17 cellular contexts compared by ENCODE assay signal in the genomic region with DNA sequence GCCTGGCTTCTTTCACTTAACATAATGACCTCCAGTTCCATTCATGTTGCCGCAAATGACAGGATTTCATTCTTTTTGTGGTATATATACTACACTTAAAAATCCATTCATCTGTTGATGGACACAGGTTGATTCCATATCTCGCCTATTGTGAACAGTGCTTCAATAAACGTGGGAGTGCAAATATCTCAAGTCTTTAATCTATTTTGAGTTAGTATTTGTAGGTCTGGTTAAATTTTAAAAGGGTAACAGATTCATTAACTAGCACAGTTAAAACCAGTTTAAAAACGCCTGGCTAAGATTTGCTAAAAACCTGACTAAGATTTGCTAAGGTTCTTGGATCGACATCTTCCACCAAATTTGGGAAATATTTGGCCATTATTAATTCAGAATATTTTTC. TPM values are rescaled to one million over a fixed set of nuclear protein-coding genes. Genes with fewer than 3 reads are reported as not detected.
DNase-seq lines count a peak whose midpoint lies in the region; ATAC-seq, FAIRE-seq and TF ChIP-seq lines count a peak whose summit lies in the region.
"Had no signal": no experiment of that assay in that cellular context is flagged by ENCODE, and none has a peak within 500 bp of the region (broad histone marks: within the 10 kb centered on the region; RNA-seq: fewer than 3 reads in every experiment).

No MANE protein-coding gene starts in this region.

- H3K9ac ChIP-seq in HepG2 (ENCODE audit: insufficient read depth, low read depth, low read length), result no peak overlapping the region
- H3K9ac ChIP-seq: BLaER1 treated with 17β-estradiol and CSF1 and Interleukin-3, amounts not matched to agents 10 nM and 100 nM had no signal

- 0% methylated on average over 5 of the region's 5 CpGs for WGBS in HepG2 (ENCODE audit: low lambda C conversion rate)
- 32% methylated on average over 5 of the region's 5 CpGs for WGBS in right lobe of liver (ENCODE audit: insufficient coverage, low coverage, low lambda C conversion rate, missing lambda C conversion rate)

- no peaks in the 10 kb centered on the region for H3K4me1 Mint-ChIP-seq in CD8-positive, alpha-beta memory T cell
- H3K4me1 Mint-ChIP-seq: CD4-positive, CD25-positive, alpha-beta regulatory T cell had no signal

- intact Hi-C loops in HepG2 (cut with micrococcal nuclease; ENCODE audit: unreplicated experiment) (no loop called here), right lobe of liver (cut with DNase I) (no loop called here)

- no peak overlapping the region for H2AFZ ChIP-seq in HepG2 (ENCODE audit: low read length)

- no peaks in the 10 kb centered on the region for H3K9me3 Mint-ChIP-seq in CD8-positive, alpha-beta memory T cell

- TF ChIP-seq RAD21 in HepG2 (CRISPR knock-in tag; IDR thresholded peaks at IDR 0.05), result no peak

- DNase-seq in HepG2 (ENCODE audit: low spot score) (peak; percentile 3), right lobe of liver (no peak), occipital lobe (lab: John Stamatoyannopoulos, UW) (no peak)
- no peak for DNase-seq in CD8-positive, alpha-beta memory T cell
- DNase-seq: ACHN; CD4-positive, CD25-positive, alpha-beta regulatory T cell; DMS53; GF-D8 had no signal

- FAIRE-seq in HepG2 (lab: Jason Lieb, UNC), result no peak
- FAIRE-seq: H54 had no signal

- no peak for TF ChIP-seq CTCF in HepG2 (CRISPR knock-in tag; IDR thresholded peaks at IDR 0.05)
- TF ChIP-seq CTCF in right lobe of liver (IDR thresholded peaks at IDR 0.05), result no peak

- H3K4me3 Mint-ChIP-seq in CD8-positive, alpha-beta memory T cell, result no peak overlapping the region
- H3K4me3 Mint-ChIP-seq: CD4-positive, CD25-positive, alpha-beta regulatory T cell had no signal

- no peaks in the 10 kb centered on the region; a peak in 1 of 5 replicates for H3K27me3 ChIP-seq in HepG2 (ENCODE audit: control insufficient read depth in 1 of 2, insufficient read depth in 2 of 2, low read length in 2 of 2)
- no peaks in the 10 kb centered on the region for H3K27me3 ChIP-seq in right lobe of liver
- no peaks in the 10 kb centered on the region for H3K27me3 ChIP-seq in layer of hippocampus (ENCODE audit: control insufficient read depth, insufficient read depth, low read length)
- H3K27me3 ChIP-seq in CD8-positive, alpha-beta memory T cell (ENCODE audit: insufficient read depth, low read length, poor library complexity, severe bottlenecking), result no peaks in the 10 kb centered on the region
- H3K27me3 ChIP-seq: BLaER1 treated with 17β-estradiol and CSF1 and Interleukin-3, amounts not matched to agents 10 nM and 100 nM had no signal

- no peak overlapping the region for H3K4me3 ChIP-seq in HepG2 (replicated peaks in 1 of 3; ENCODE audit: insufficient read depth in 1 of 3, low read depth in 2 of 3, low read length in 3 of 3)
- no peak overlapping the region for H3K4me3 ChIP-seq in right lobe of liver
- H3K4me3 ChIP-seq in CD8-positive, alpha-beta memory T cell (ENCODE audit: low read length), result no peak overlapping the region
- H3K4me3 ChIP-seq: BLaER1 treated with 17β-estradiol and CSF1 and Interleukin-3, amounts not matched to agents 10 nM and 100 nM had no signal

- TF ChIP-seq POLR2A in HepG2 (IDR thresholded peaks at IDR 0.05; ENCODE audit: insufficient read depth in 1 of 2, low read depth in 2 of 2, low read length in 2 of 2) (no peak), right lobe of liver (IDR thresholded peaks at IDR 0.05) (no peak)

- in situ Hi-C loops in HepG2 (cut with HindIII; ENCODE audit: extremely low pct_ligation_motif_present, low pct_unique_long_range_greater_than_20kb), result no loop called here

- H3K27me3 Mint-ChIP-seq in CD8-positive, alpha-beta memory T cell, result peaks cover 2 to 19% of the 10 kb centered on the region in 2 donors
- H3K27me3 Mint-ChIP-seq: CD4-positive, CD25-positive, alpha-beta regulatory T cell had no signal

- no peaks in the 10 kb centered on the region for H3K9me3 ChIP-seq in HepG2 (ENCODE audit: low read length)
- H3K9me3 ChIP-seq in right lobe of liver, result no peaks in the 10 kb centered on the region
- no peaks in the 10 kb centered on the region for H3K9me3 ChIP-seq in CD8-positive, alpha-beta memory T cell (ENCODE audit: low read length)
- H3K9me3 ChIP-seq: BLaER1 treated with 17β-estradiol and CSF1 and Interleukin-3, amounts not matched to agents 10 nM and 100 nM had no signal

- ATAC-seq in HepG2, result no peak
- ATAC-seq in right lobe of liver, result no peak
- no peak for ATAC-seq in GM19035 (IDR thresholded peaks at IDR 0.05; ENCODE audit: unreplicated experiment)
- ATAC-seq in HG02870 (IDR thresholded peaks at IDR 0.05; ENCODE audit: unreplicated experiment), result no peak
- ATAC-seq: HCT116 had no signal

- H3K4me1 ChIP-seq in HepG2 (ENCODE audit: insufficient read depth, low read length) (no peaks in the 10 kb centered on the region), right lobe of liver (no peaks in the 10 kb centered on the region)
- no peaks in the 10 kb centered on the region for H3K4me1 ChIP-seq in CD8-positive, alpha-beta memory T cell (ENCODE audit: insufficient read depth, low read length)
- H3K4me1 ChIP-seq: BLaER1 treated with 17β-estradiol and CSF1 and Interleukin-3, amounts not matched to agents 10 nM and 100 nM had no signal

- CTCF ChIA-PET in HepG2 (lab: Yijun Ruan, JAX; ENCODE audit: low intra/inter-chr PET ratio, low total read pairs), result no interaction called here
- CTCF ChIA-PET in CD8-positive, alpha-beta memory T cell (lab: Charles Lee), result no interaction called here

- no peaks in the 10 kb centered on the region for H3K36me3 Mint-ChIP-seq in CD8-positive, alpha-beta memory T cell
- H3K36me3 Mint-ChIP-seq: CD4-positive, CD25-positive, alpha-beta regulatory T cell had no signal

- BruUV-seq in HepG2 (replicated peaks; lab: Mats Ljungman, UMichigan), result no TSS peak

- no peaks in the 10 kb centered on the region for H3K36me3 ChIP-seq in HepG2 (replicated peaks in 1 of 2; ENCODE audit: control insufficient read depth in 1 of 2, insufficient read depth in 2 of 2, low read length in 2 of 2)
- no peaks in the 10 kb centered on the region for H3K36me3 ChIP-seq in right lobe of liver
- H3K36me3 ChIP-seq in CD8-positive, alpha-beta memory T cell (ENCODE audit: insufficient read depth, low read length), result no peaks in the 10 kb centered on the region
- H3K36me3 ChIP-seq: BLaER1 treated with 17β-estradiol and CSF1 and Interleukin-3, amounts not matched to agents 10 nM and 100 nM had no signal

- no peak overlapping the region for H3K27ac Mint-ChIP-seq in CD8-positive, alpha-beta memory T cell
- H3K27ac Mint-ChIP-seq: CD4-positive, CD25-positive, alpha-beta regulatory T cell had no signal

- POLR2A ChIA-PET in HepG2 (lab: Yijun Ruan, JAX), result no interaction called here
- POLR2A ChIA-PET in CD8-positive, alpha-beta memory T cell (lab: Charles Lee), result no interaction called here

- H3K4me2 ChIP-seq in HepG2 (ENCODE audit: low read depth, low read length), result no peak overlapping the region
- H3K4me2 ChIP-seq: BLaER1 treated with 17β-estradiol and CSF1 and Interleukin-3, amounts not matched to agents 10 nM and 100 nM had no signal

- no peak overlapping the region for H3K27ac ChIP-seq in HepG2 (ENCODE audit: extremely low read length, insufficient read depth, low read length)
- no peak overlapping the region for H3K27ac ChIP-seq in right lobe of liver
- H3K27ac ChIP-seq in angular gyrus (ENCODE audit: low read depth, low read length), result peak overlapping the region; percentile 60
- peak overlapping the region; percentile 57 for H3K27ac ChIP-seq in layer of hippocampus (ENCODE audit: low read depth, low read length)
- H3K27ac ChIP-seq in CD8-positive, alpha-beta memory T cell (ENCODE audit: low read depth, low read length), result no peak overlapping the region
- H3K27ac ChIP-seq: BLaER1 treated with 17β-estradiol and CSF1 and Interleukin-3, amounts not matched to agents 10 nM and 100 nM had no signal

- no peaks in the 10 kb centered on the region for H4K20me1 ChIP-seq in HepG2 (ENCODE audit: insufficient read depth, low read length)
- H4K20me1 ChIP-seq: BLaER1 treated with 17β-estradiol and CSF1 and Interleukin-3, amounts not matched to agents 10 nM and 100 nM had no signal

- TF ChIP-seq EP300 in HepG2 (IDR thresholded peaks at IDR 0.05; ENCODE audit: low read depth in 2 of 2, low read length in 2 of 2), result no peak
- no peak for TF ChIP-seq EP300 in HepG2 (CRISPR knock-in tag; IDR thresholded peaks at IDR 0.05; ENCODE audit: borderline replicate concordance)

- no peaks in the 10 kb centered on the region for H3K79me2 ChIP-seq in HepG2 (ENCODE audit: insufficient read depth, low read length)

TF ChIP-seq in HepG2, 621 proteins besides CTCF, POLR2A, EP300 and RAD21 (continues in another document):
- TF ChIP-seq ZNF878 (CRISPR knock-in tag; IDR thresholded peaks at IDR 0.05), result no peak
- no peak for TF ChIP-seq DNMT3B (CRISPR knock-in tag; conservative IDR thresholded peaks at IDR 0.05)
- TF ChIP-seq TCF7L2 (IDR thresholded peaks at IDR 0.05; ENCODE audit: low read depth, low read length), result no peak
- TF ChIP-seq MTA3 (CRISPR knock-in tag; IDR thresholded peaks at IDR 0.05), result no peak

RNA-seq across cellular contexts. Expression of a gene that starts 45.7 kb away (rescaled TPM):
- total RNA-seq in HepG2 (2016; rRNA removed; fragmentation: Illumina TruSeq; extraction: Trizol), result not detected in 2 replicates
- not detected in 2 replicates for total RNA-seq in HepG2 (2016; cell fraction: cytosol; rRNA removed; fragmentation: Illumina TruSeq; extraction: Trizol; ENCODE audit: low read depth)
- total RNA-seq in HepG2 (2016; cell fraction: insoluble cytoplasmic fraction; rRNA removed; fragmentation: Illumina TruSeq; extraction: Trizol), result not detected in 2 replicates
- total RNA-seq in HepG2 (2016; cell fraction: membrane; rRNA removed; fragmentation: Illumina TruSeq; extraction: Trizol), result not detected in 2 replicates
- total RNA-seq in HepG2 (2016; cell fraction: nucleus; rRNA removed; fragmentation: Illumina TruSeq; extraction: Trizol), result not detected in 2 replicates
- polyA plus RNA-seq in HepG2 (2011; rRNA removed), result 0.01 TPM in 1 of 2 replicates, not detected in the other
- 0.01 TPM in 1 of 2 replicates, not detected in the other for polyA plus RNA-seq in HepG2 (2011; cell fraction: cytosol; rRNA removed)
- polyA plus RNA-seq in HepG2 (2011; cell fraction: nucleus; rRNA removed), result not detected in 2 replicates
- not detected in 2 replicates for polyA plus RNA-seq in HepG2 (2012)
- not detected in 2 replicates for polyA plus RNA-seq in HepG2 (2016; cell fraction: cytosol; fragmentation: Illumina TruSeq; extraction: Trizol; ENCODE audit: low read depth)
- polyA plus RNA-seq in HepG2 (2016; cell fraction: insoluble cytoplasmic fraction; fragmentation: Illumina TruSeq; extraction: Trizol; ENCODE audit: low read depth), result not detected in 2 replicates
- not detected in 2 replicates for polyA plus RNA-seq in HepG2 (2016; cell fraction: membrane; fragmentation: Illumina TruSeq; extraction: Trizol; ENCODE audit: low read depth)
- not detected in 2 replicates for polyA plus RNA-seq in HepG2 (2016; cell fraction: nucleus; fragmentation: Illumina TruSeq; extraction: Trizol; ENCODE audit: insufficient read depth, low read depth)
- 1.9 TPM in 1 of 2 replicates, not detected in the other for polyA minus RNA-seq in HepG2 (2011; rRNA and poly(A)+ RNA removed; ENCODE audit: low replicate concordance)
- not detected in 2 replicates for polyA minus RNA-seq in HepG2 (2011; cell fraction: cytosol; rRNA and poly(A)+ RNA removed)
- 0.13 TPM in 1 of 2 replicates, not detected in the other for polyA minus RNA-seq in HepG2 (2011; cell fraction: nucleus; rRNA and poly(A)+ RNA removed)
- under 1 TPM in 1 of 6 experiments, not detected in 5; 0.29 TPM for total RNA-seq in right lobe of liver
- 27.5 TPM for total RNA-seq in occipital lobe
- under 1 TPM in 1 of 2 experiments, not detected in 1; 0.26 TPM for total RNA-seq in CD8-positive, alpha-beta memory T cell
- 0.05 TPM for polyA plus RNA-seq in CD8-positive, alpha-beta memory T cell
- total RNA-seq: A172; CD4-positive, CD25-positive, alpha-beta regulatory T cell; HT1080 had no signal
- polyA plus RNA-seq: CD4-positive, CD25-positive, alpha-beta regulatory T cell had no signal

Comparison
In these comparisons a context has a peak if more than half of its experiments do, and no peak if none do; other contexts are left out.
1. H3K27ac ChIP-seq: peak in angular gyrus (single experiment) and layer of hippocampus (single experiment); none in HepG2 (single experiment), right lobe of liver (0 of 3) and CD8-positive, alpha-beta memory T cell (single experiment).
2. RNA of a gene that starts 45.7 kb away (total RNA-seq): 27.5 TPM in occipital lobe (single experiment); 0.26 TPM in CD8-positive, alpha-beta memory T cell, not detected in HepG2 and 0.29 TPM in right lobe of liver; every median in the first group is over 10 times any median in the second.